In genomic region chr10:71711052-71711623, GRCh38 we compare ENCODE assay signal across 21 cellular contexts. TPM values are rescaled to one million over a fixed set of nuclear protein-coding genes. Genes with fewer than 3 reads are reported as not detected.
DNase-seq lines count a peak whose midpoint lies in the region; ATAC-seq and TF ChIP-seq lines count a peak whose summit lies in the region.
"Had no signal": no experiment of that assay in that cellular context is flagged by ENCODE, and none has a peak within 500 bp of the region (broad histone marks: within the 10 kb centered on the region; RNA-seq: fewer than 3 reads in every experiment).

No MANE protein-coding gene starts in this region.

- peak overlapping the region; percentile 17 for H3K9ac ChIP-seq in mucosa of stomach (ENCODE audit: low read length)
- H3K9ac ChIP-seq: neural progenitor cell had no signal

- H3K4me1 ChIP-seq in mucosa of stomach (ENCODE audit: control insufficient read depth, insufficient read depth, low read length), result peaks cover 54% of the 10 kb centered on the region

- no peak for TF ChIP-seq CTCF in mesothelial cell of epicardium (IDR thresholded peaks at IDR 0.05; ENCODE audit: unreplicated experiment)

- H3K27me3 Mint-ChIP-seq in activated naive CD8-positive, alpha-beta T cell treated with anti-CD3 and anti-CD28 coated beads, Interleukin-2, amount 50 U/mL, for 24 hours, result no peaks in the 10 kb centered on the region
- no peaks in the 10 kb centered on the region for H3K27me3 Mint-ChIP-seq in mesothelial cell of epicardium (ENCODE audit: low read depth)
- H3K27me3 Mint-ChIP-seq: memory B cell had no signal

- H3K4me1 Mint-ChIP-seq in activated naive CD8-positive, alpha-beta T cell treated with anti-CD3 and anti-CD28 coated beads, Interleukin-2, amount 50 U/mL, for 24 hours, result peaks cover 66% of the 10 kb centered on the region
- H3K4me1 Mint-ChIP-seq in mesothelial cell of epicardium, result peaks cover 25% of the 10 kb centered on the region

- peak overlapping the region; percentile 64 for H3K27ac Mint-ChIP-seq in activated naive CD8-positive, alpha-beta T cell treated with anti-CD3 and anti-CD28 coated beads, Interleukin-2, amount 50 U/mL, for 24 hours
- no peak overlapping the region for H3K27ac Mint-ChIP-seq in mesothelial cell of epicardium
- H3K27ac Mint-ChIP-seq: memory B cell had no signal

- H3K9me3 Mint-ChIP-seq in activated naive CD8-positive, alpha-beta T cell treated with anti-CD3 and anti-CD28 coated beads, Interleukin-2, amount 50 U/mL, for 24 hours, result no peaks in the 10 kb centered on the region
- H3K9me3 Mint-ChIP-seq in mesothelial cell of epicardium, result no peaks in the 10 kb centered on the region
- H3K9me3 Mint-ChIP-seq: memory B cell, neural progenitor cell had no signal

- H3K4me3 ChIP-seq in mucosa of stomach (ENCODE audit: low read length), result no peak overlapping the region
- H3K4me3 ChIP-seq: neural progenitor cell had no signal

- H3K9me3 ChIP-seq in mucosa of stomach (ENCODE audit: control insufficient read depth, low read length), result no peaks in the 10 kb centered on the region

- H3K36me3 ChIP-seq in mucosa of stomach (ENCODE audit: control insufficient read depth, insufficient read depth, low read length), result no peaks in the 10 kb centered on the region
- H3K36me3 ChIP-seq: neural progenitor cell had no signal

- no peaks in the 10 kb centered on the region for H3K27me3 ChIP-seq in mucosa of stomach (ENCODE audit: control insufficient read depth, insufficient read depth, low read length)
- H3K27me3 ChIP-seq: neural progenitor cell had no signal

- H3K36me3 Mint-ChIP-seq in activated naive CD8-positive, alpha-beta T cell treated with anti-CD3 and anti-CD28 coated beads, Interleukin-2, amount 50 U/mL, for 24 hours (ENCODE audit: low read depth), result no peaks in the 10 kb centered on the region
- H3K36me3 Mint-ChIP-seq in mesothelial cell of epicardium, result no peaks in the 10 kb centered on the region
- H3K36me3 Mint-ChIP-seq: memory B cell, neural progenitor cell had no signal

- H3K4me3 Mint-ChIP-seq in activated naive CD8-positive, alpha-beta T cell treated with anti-CD3 and anti-CD28 coated beads, Interleukin-2, amount 50 U/mL, for 24 hours, result no peak overlapping the region
- no peak overlapping the region for H3K4me3 Mint-ChIP-seq in mesothelial cell of epicardium
- H3K4me3 Mint-ChIP-seq: memory B cell, neural progenitor cell had no signal

- no peak for ATAC-seq in activated naive CD8-positive, alpha-beta T cell treated with anti-CD3 and anti-CD28 coated beads, Interleukin-2, amount 50 U/mL, for 24 hours
- ATAC-seq in HG02678 (IDR thresholded peaks at IDR 0.05; ENCODE audit: unreplicated experiment), result no peak
- ATAC-seq in GM21529 (IDR thresholded peaks at IDR 0.05; ENCODE audit: unreplicated experiment), result no peak

- DNase-seq in A172 (ENCODE audit: low spot score), result peak; percentile 16
- DNase-seq in EH (ENCODE audit: low read depth), result peak; percentile 35
- DNase-seq in activated naive CD8-positive, alpha-beta T cell treated with anti-CD3 and anti-CD28 coated beads, Interleukin-2, amount 50 U/mL, for 24 hours, result no peak
- DNase-seq in mesothelial cell of epicardium (ENCODE audit: low spot score in 2 of 2, unreplicated experiment in 2 of 2), result no peak
- DNase-seq in CD1c-positive myeloid dendritic cell (ENCODE audit: extremely low spot score), result no peak
- DNase-seq: activated CD4-positive, alpha-beta T cell treated with anti-CD3 and anti-CD28 coated beads, Interleukin-2, amount 50 U/mL, for 1 hour; anterior cingulate cortex; cortex of kidney; erythroblast; H7; head of caudate nucleus; NCI-H1930; NCI-H510A treated with DMSO at 0.1 percent for 48 hours; retina had no signal

RNA-seq across cellular contexts. Expression of gene C10orf105, which starts 8.4 kb away (rescaled TPM):
- not detected in 2 replicates for total RNA-seq in A172 (2014; rRNA removed; shearing (Covaris generic))
- total RNA-seq in mesothelial cell of epicardium, result 0.11 to 0.25 TPM (median 0.18 TPM) in 3 replicates
- total RNA-seq: HT1080, SK-MEL-5 had no signal

Comparison
In these comparisons a context has a peak if more than half of its experiments do, and no peak if none do; other contexts are left out.
1. DNase-seq: peak in A172 (single experiment) and EH (single experiment); none in activated naive CD8-positive, alpha-beta T cell treated with anti-CD3 and anti-CD28 coated beads, Interleukin-2, amount 50 U/mL, for 24 hours (single experiment), mesothelial cell of epicardium (0 of 2) and CD1c-positive myeloid dendritic cell (single experiment).